28 cellular contexts compared by ENCODE assay signal in the genomic region with DNA sequence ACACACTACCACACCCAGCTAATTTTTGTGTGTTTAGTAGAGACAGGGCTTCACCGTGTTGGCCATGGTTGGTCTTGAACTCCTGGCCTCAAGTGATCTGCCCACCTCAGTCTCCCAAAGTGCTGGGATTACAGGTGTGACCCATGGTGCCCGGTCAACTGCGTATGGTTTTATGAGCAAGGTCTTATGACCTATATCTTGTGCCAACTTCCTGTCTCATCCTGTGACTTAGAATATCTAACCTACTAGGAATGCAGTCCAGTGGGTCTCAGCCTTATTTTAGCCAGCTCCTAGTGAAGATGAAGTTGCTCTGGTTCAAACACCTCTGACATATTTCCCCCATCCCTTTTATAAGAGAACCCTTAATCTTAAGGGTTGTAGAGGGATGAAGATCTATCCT.
"Had no signal": no experiment of that assay in that cellular context is flagged by ENCODE, and none has a peak within 500 bp of the region (broad histone marks: within the 10 kb centered on the region; RNA-seq: fewer than 3 reads in every experiment).

No MANE protein-coding gene starts in this region.

- ATAC-seq: activated T-cell treated with anti-CD3 and anti-CD28 coated beads, Interleukin-2, amount 50 U/mL, for 72 hours had no signal

- FAIRE-seq: TTC549 had no signal

- H3K4me1 Mint-ChIP-seq: activated CD4-positive, alpha-beta memory T cell treated with anti-CD3 and anti-CD28 coated beads, Interleukin-2, amount 10 ng/mL, durations not matched to agents 7 days and 5 days; activated naive CD8-positive, alpha-beta T cell treated with anti-CD3 and anti-CD28 coated beads, Interleukin-2, amount 10 ng/mL, durations not matched to agents 7 days and 5 days; central memory CD8-positive, alpha-beta T cell had no signal

- H3K36me3 ChIP-seq: adrenal gland, Peyer's patch had no signal

- H3K27me3 ChIP-seq: adrenal gland, Peyer's patch had no signal

- H3K27ac ChIP-seq: adrenal gland, Peyer's patch, RWPE1, VCaP had no signal

- H3K4me3 Mint-ChIP-seq: activated CD4-positive, alpha-beta memory T cell treated with anti-CD3 and anti-CD28 coated beads, Interleukin-2, amount 10 ng/mL, durations not matched to agents 7 days and 5 days; activated naive CD8-positive, alpha-beta T cell treated with anti-CD3 and anti-CD28 coated beads, Interleukin-2, amount 10 ng/mL, durations not matched to agents 7 days and 5 days; activated T-cell treated with anti-CD3 and anti-CD28 coated beads, Interleukin-2, amount 50 U/mL, for 72 hours; central memory CD8-positive, alpha-beta T cell; T-helper 1 cell treated with Interleukin-12 subunit alpha and Interleukin-12 subunit beta and Interleukin-4 antibody, amounts not matched to agents 30 μg/mL and 1 μg/mL, for 36 hours had no signal

- H3K27ac Mint-ChIP-seq: activated CD4-positive, alpha-beta memory T cell treated with anti-CD3 and anti-CD28 coated beads, Interleukin-2, amount 10 ng/mL, durations not matched to agents 7 days and 5 days; activated naive CD8-positive, alpha-beta T cell treated with anti-CD3 and anti-CD28 coated beads, Interleukin-2, amount 10 ng/mL, durations not matched to agents 7 days and 5 days; activated T-cell treated with anti-CD3 and anti-CD28 coated beads, Interleukin-2, amount 50 U/mL, for 72 hours; activated T-helper 2 cell treated with anti-CD3 and anti-CD28 coated beads, Interferon-gamma antibody, Interleukin-2, Interleukin-4, amounts not matched to agents 10 μg/mL and 5 μg/mL and 100 μg/mL, durations not matched to agents 14 hours and 24 hours and 36 hours; T-helper 1 cell treated with Interleukin-12 subunit alpha and Interleukin-12 subunit beta and Interleukin-4 antibody, amounts not matched to agents 30 μg/mL and 1 μg/mL, for 36 hours had no signal

- H3K4me1 ChIP-seq: adrenal gland, Peyer's patch had no signal

- DNase-seq: activated CD4-positive, alpha-beta memory T cell treated with anti-CD3 and anti-CD28 coated beads, Interleukin-2, amount 10 ng/mL, durations not matched to agents 7 days and 5 days; activated CD4-positive, alpha-beta T cell treated with anti-CD3 and anti-CD28 coated beads, Interleukin-2, amount 50 U/mL, for 1 hour; activated CD4-positive, CD25-positive, alpha-beta regulatory T cell; activated CD8-positive, alpha-beta memory T cell treated with anti-CD3 and anti-CD28 coated beads, Interleukin-2, amount 50 U/mL, for 4 hours; activated gamma-delta T cell treated with Interleukin-2 at 50 U/mL for 16 hours; activated naive CD4-positive, alpha-beta T cell treated with anti-CD3 and anti-CD28 coated beads, Interleukin-2, amount 50 U/mL, for 16 hours; activated naive CD8-positive, alpha-beta T cell treated with anti-CD3 and anti-CD28 coated beads, Interleukin-2, amount 10 ng/mL, durations not matched to agents 7 days and 5 days; activated T-cell treated with anti-CD3 and anti-CD28 coated beads, Interleukin-2, amount 50 U/mL, for 72 hours; adrenal gland; anterior cingulate cortex; MM.1S; NCI-H1105; NCI-H1436; NCI-H1694 treated with DMSO at 0.1 percent for 48 hours; NCI-H2029 treated with DMSO at 0.1 percent for 48 hours; NCI-H345; NCI-H510A; NCI-H526 treated with DMSO at 0.1 percent for 48 hours; NCI-H82; Peyer's patch; SHP77; T-helper 9 cell had no signal

- H3K36me3 Mint-ChIP-seq: activated naive CD8-positive, alpha-beta T cell treated with anti-CD3 and anti-CD28 coated beads, Interleukin-2, amount 10 ng/mL, durations not matched to agents 7 days and 5 days had no signal

- H3K9me3 ChIP-seq: adrenal gland, Peyer's patch had no signal

- H3K4me3 ChIP-seq: adrenal gland, Peyer's patch had no signal
